In the genomic region with DNA sequence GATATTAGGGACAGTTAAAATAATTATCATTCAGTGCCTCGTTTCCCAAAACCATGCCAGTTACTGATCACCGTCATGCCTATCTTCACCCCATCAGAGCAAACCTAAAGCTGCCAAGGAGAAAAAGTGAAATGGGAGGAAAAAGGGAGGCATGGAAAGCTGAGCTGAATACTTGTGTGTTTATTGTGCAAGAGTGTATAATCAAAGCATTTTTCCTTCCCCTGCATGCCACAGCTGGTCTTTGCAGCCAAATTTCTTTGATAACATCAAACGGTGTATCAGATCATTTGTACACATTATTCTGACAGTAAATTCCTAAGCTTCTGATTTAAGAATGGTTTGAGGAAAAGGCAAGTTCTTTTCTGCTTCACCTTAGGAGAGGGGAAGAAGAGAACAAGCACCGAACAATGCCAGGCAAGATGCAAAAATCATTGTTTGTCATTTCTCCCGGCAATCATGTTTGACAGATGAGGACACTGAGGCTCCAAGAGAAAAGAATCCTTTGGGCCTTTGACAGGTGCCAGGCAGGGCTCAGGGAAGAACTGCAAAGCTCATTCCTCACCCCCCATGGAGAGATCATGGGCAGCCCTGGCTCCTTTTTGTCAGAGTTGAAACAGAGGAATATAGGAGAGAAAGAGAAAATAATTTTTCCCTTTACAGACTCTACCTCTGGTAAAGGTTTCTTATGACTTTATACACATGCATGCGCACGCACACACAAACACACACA, we compare ENCODE assay signal across 20 cellular contexts.
"Had no signal": no experiment of that assay in that cellular context is flagged by ENCODE, and none has a peak within 500 bp of the region (broad histone marks: within the 10 kb centered on the region; RNA-seq: fewer than 3 reads in every experiment).

No MANE protein-coding gene starts in this region.

- H3K4me3 Mint-ChIP-seq: activated naive CD4-positive, alpha-beta T cell treated with anti-CD3 and anti-CD28 coated beads, Interleukin-2, amount 10 ng/mL, durations not matched to agents 7 days and 5 days; central memory CD8-positive, alpha-beta T cell; immature natural killer cell; stimulated activated memory B cell treated with anti-CD40 and anti-IgM and Interleukin-4, amounts not matched to agents 10 μg/mL and 1 μg/mL and 100 μg/mL, for 72 hours had no signal

- ATAC-seq: gastrocnemius medialis; heart left ventricle; stimulated activated memory B cell treated with anti-CD40 and anti-IgM and Interleukin-4, amounts not matched to agents 10 μg/mL and 1 μg/mL and 100 μg/mL, for 72 hours had no signal

- DNase-seq: activated CD4-positive, alpha-beta T cell treated with anti-CD3 and anti-CD28 coated beads for 1 hour; activated CD4-positive, alpha-beta T cell treated with anti-CD3 and anti-CD28 coated beads, Interleukin-2, amount 50 U/mL, for 4 hours; activated naive CD4-positive, alpha-beta T cell treated with anti-CD3 and anti-CD28 coated beads, Interleukin-2, amount 10 ng/mL, durations not matched to agents 7 days and 5 days; cortex of kidney; effector memory CD4-positive, alpha-beta T cell; gastrocnemius medialis; heart left ventricle; immature natural killer cell; left cardiac atrium; midbrain; ovary; stimulated activated CD4-positive, alpha-beta T cell treated with anti-CD3 and anti-CD28 coated beads, Interleukin-2, amount 100 ng/mL, for 48 hours; T-helper 1 cell; T1000; thyroid gland; uterus had no signal

- H3K27me3 Mint-ChIP-seq: activated naive CD4-positive, alpha-beta T cell treated with anti-CD3 and anti-CD28 coated beads, Interleukin-2, amount 10 ng/mL, durations not matched to agents 7 days and 5 days; central memory CD8-positive, alpha-beta T cell had no signal

- H3K27ac Mint-ChIP-seq: activated naive CD4-positive, alpha-beta T cell treated with anti-CD3 and anti-CD28 coated beads, Interleukin-2, amount 10 ng/mL, durations not matched to agents 7 days and 5 days; activated T-helper 2 cell treated with anti-CD3 and anti-CD28 coated beads, Interferon-gamma antibody, Interleukin-2, Interleukin-4, amounts not matched to agents 10 μg/mL and 5 μg/mL and 100 μg/mL, durations not matched to agents 14 hours and 24 hours and 36 hours; immature natural killer cell; stimulated activated memory B cell treated with anti-CD40 and anti-IgM and Interleukin-4, amounts not matched to agents 10 μg/mL and 1 μg/mL and 100 μg/mL, for 72 hours had no signal

- H3K4me1 Mint-ChIP-seq: activated naive CD4-positive, alpha-beta T cell treated with anti-CD3 and anti-CD28 coated beads, Interleukin-2, amount 10 ng/mL, durations not matched to agents 7 days and 5 days; central memory CD8-positive, alpha-beta T cell; immature natural killer cell; stimulated activated memory B cell treated with anti-CD40 and anti-IgM and Interleukin-4, amounts not matched to agents 10 μg/mL and 1 μg/mL and 100 μg/mL, for 72 hours had no signal

- H3K36me3 Mint-ChIP-seq: activated naive CD4-positive, alpha-beta T cell treated with anti-CD3 and anti-CD28 coated beads, Interleukin-2, amount 10 ng/mL, durations not matched to agents 7 days and 5 days; immature natural killer cell; stimulated activated memory B cell treated with anti-CD40 and anti-IgM and Interleukin-4, amounts not matched to agents 10 μg/mL and 1 μg/mL and 100 μg/mL, for 72 hours had no signal

- H3K27ac ChIP-seq: gastrocnemius medialis, ovary, thyroid gland, uterus had no signal

- H3K36me3 ChIP-seq: gastrocnemius medialis, ovary, thyroid gland, uterus had no signal

- H3K9me3 ChIP-seq: gastrocnemius medialis, heart left ventricle, ovary, thyroid gland, uterus had no signal

- H3K9me3 Mint-ChIP-seq: stimulated activated memory B cell treated with anti-CD40 and anti-IgM and Interleukin-4, amounts not matched to agents 10 μg/mL and 1 μg/mL and 100 μg/mL, for 72 hours had no signal

- H3K4me1 ChIP-seq: gastrocnemius medialis, uterus had no signal

- H3K27me3 ChIP-seq: gastrocnemius medialis, heart left ventricle, ovary, thyroid gland, uterus had no signal

- H3K4me3 ChIP-seq: gastrocnemius medialis, heart left ventricle, lung, ovary, thyroid gland, uterus had no signal
